In the genomic region with DNA sequence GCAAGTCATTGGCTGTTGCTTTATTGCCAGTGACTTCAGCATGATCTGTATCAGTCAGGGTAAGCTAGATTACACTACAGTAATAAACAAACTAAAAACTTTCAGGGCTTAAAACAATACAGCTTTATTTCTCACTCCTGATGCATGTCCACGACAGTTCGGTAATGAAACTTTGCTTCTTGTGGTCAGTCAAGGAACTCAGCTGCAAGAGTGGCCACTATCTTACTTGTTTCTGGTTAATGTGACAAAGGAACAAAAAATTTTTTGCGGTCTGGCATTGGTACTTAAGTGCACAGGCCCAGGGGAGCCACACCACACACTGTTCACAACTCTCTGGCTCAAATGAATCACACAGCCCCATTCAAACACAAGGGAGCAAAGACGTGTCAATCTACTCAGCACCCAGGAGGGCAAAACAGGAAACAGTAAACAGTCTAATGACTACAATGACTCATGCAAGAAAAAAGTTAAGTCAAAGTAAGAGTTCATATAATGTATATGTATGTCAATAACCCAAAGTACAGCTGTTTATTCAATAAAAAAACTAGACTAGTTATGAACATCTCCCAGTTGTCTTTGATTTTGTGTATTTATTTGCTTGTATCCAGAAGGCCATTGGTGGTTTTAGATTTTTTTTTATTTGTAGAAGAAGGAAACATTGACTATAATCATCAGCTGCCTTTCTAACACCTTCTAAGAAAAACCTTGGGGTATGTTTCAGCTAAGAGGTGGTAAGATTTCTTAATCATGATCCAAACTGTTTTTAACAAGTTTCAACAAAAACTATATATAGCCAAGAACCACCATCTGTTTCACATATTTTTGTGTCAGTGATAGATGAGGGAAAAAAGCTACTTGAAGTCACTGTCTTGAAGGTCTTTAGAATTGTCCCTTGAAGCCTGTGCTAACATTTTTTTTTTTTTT, we compare ENCODE assay signal across 1 cellular context.
A peak's percentile ranks its signal among the peaks of the same experiment; 100 is the strongest.
TF ChIP-seq lines count a peak whose summit lies in the region.

No MANE protein-coding gene starts in this region.

TF ChIP-seq in GM12878, 131 proteins besides CTCF, POLR2A, EP300 and RAD21 (continued from another document and continues in another):
- TF ChIP-seq, protein P1, sequence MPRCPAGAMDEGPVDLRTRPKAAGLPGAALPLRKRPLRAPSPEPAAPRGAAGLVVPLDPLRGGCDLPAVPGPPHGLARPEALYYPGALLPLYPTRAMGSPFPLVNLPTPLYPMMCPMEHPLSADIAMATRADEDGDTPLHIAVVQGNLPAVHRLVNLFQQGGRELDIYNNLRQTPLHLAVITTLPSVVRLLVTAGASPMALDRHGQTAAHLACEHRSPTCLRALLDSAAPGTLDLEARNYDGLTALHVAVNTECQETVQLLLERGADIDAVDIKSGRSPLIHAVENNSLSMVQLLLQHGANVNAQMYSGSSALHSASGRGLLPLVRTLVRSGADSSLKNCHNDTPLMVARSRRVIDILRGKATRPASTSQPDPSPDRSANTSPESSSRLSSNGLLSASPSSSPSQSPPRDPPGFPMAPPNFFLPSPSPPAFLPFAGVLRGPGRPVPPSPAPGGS (IDR thresholded peaks at IDR 0.05; ENCODE audit: borderline replicate concordance, insufficient read depth, low read depth, low read length, poor library complexity, severe bottlenecking), result peak; percentile 95
- TF ChIP-seq, protein P2, sequence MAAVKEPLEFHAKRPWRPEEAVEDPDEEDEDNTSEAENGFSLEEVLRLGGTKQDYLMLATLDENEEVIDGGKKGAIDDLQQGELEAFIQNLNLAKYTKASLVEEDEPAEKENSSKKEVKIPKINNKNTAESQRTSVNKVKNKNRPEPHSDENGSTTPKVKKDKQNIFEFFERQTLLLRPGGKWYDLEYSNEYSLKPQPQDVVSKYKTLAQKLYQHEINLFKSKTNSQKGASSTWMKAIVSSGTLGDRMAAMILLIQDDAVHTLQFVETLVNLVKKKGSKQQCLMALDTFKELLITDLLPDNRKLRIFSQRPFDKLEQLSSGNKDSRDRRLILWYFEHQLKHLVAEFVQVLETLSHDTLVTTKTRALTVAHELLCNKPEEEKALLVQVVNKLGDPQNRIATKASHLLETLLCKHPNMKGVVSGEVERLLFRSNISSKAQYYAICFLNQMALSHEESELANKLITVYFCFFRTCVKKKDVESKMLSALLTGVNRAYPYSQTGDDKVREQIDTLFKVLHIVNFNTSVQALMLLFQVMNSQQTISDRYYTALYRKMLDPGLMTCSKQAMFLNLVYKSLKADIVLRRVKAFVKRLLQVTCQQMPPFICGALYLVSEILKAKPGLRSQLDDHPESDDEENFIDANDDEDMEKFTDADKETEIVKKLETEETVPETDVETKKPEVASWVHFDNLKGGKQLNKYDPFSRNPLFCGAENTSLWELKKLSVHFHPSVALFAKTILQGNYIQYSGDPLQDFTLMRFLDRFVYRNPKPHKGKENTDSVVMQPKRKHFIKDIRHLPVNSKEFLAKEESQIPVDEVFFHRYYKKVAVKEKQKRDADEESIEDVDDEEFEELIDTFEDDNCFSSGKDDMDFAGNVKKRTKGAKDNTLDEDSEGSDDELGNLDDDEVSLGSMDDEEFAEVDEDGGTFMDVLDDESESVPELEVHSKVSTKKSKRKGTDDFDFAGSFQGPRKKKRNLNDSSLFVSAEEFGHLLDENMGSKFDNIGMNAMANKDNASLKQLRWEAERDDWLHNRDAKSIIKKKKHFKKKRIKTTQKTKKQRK (IDR thresholded peaks at IDR 0.05; ENCODE audit: low read depth, low read length), result no peak
- TF ChIP-seq HCFC1 (IDR thresholded peaks at IDR 0.05; ENCODE audit: low read length), result no peak; the same call in 1 of the 2 replicates
- TF ChIP-seq, protein P3, sequence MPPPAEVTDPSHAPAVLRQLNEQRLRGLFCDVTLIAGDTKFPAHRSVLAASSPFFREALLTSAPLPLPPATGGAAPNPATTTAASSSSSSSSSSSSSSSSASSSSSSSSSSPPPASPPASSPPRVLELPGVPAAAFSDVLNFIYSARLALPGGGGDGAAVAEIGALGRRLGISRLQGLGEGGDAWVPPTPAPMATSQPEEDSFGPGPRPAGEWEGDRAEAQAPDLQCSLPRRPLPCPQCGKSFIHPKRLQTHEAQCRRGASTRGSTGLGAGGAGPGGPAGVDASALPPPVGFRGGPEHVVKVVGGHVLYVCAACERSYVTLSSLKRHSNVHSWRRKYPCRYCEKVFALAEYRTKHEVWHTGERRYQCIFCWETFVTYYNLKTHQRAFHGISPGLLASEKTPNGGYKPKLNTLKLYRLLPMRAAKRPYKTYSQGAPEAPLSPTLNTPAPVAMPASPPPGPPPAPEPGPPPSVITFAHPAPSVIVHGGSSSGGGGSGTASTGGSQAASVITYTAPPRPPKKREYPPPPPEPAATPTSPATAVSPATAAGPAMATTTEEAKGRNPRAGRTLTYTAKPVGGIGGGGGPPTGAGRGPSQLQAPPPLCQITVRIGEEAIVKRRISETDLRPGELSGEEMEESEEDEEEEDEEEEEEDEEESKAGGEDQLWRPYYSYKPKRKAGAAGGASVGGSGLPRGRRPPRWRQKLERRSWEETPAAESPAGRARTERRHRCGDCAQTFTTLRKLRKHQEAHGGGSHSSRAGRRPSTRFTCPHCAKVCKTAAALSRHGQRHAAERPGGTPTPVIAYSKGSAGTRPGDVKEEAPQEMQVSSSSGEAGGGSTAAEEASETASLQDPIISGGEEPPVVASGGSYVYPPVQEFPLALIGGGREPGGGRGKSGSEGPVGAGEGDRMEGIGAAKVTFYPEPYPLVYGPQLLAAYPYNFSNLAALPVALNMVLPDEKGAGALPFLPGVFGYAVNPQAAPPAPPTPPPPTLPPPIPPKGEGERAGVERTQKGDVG (CRISPR knock-in tag; IDR thresholded peaks at IDR 0.05), result no peak
- peak in 1 of 2 experiments; percentile 89; a peak in 2 of 4 replicates for TF ChIP-seq CEBPB (IDR thresholded peaks at IDR 0.05; ENCODE audit: borderline replicate concordance in 1 of 2, low read depth in 2 of 2, low read length in 2 of 2)
- TF ChIP-seq, protein P4, sequence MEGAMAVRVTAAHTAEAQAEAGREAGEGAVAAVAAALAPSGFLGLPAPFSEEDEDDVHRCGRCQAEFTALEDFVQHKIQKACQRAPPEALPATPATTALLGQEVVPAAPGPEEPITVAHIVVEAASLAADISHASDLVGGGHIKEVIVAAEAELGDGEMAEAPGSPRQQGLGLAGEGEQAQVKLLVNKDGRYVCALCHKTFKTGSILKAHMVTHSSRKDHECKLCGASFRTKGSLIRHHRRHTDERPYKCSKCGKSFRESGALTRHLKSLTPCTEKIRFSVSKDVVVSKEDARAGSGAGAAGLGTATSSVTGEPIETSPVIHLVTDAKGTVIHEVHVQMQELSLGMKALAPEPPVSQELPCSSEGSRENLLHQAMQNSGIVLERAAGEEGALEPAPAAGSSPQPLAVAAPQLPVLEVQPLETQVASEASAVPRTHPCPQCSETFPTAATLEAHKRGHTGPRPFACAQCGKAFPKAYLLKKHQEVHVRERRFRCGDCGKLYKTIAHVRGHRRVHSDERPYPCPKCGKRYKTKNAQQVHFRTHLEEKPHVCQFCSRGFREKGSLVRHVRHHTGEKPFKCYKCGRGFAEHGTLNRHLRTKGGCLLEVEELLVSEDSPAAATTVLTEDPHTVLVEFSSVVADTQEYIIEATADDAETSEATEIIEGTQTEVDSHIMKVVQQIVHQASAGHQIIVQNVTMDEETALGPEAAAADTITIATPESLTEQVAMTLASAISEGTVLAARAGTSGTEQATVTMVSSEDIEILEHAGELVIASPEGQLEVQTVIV (IDR thresholded peaks at IDR 0.05; ENCODE audit: borderline replicate concordance, partially characterized antibody), result no peak
- TF ChIP-seq POLR2AphosphoS5 (IDR thresholded peaks at IDR 0.05; ENCODE audit: low read length), result peak; percentile 58; the same call in 1 of the 2 replicates
- TF ChIP-seq NR2C2 (IDR thresholded peaks at IDR 0.05; ENCODE audit: borderline replicate concordance, control insufficient read depth, insufficient read length, low read depth), result no peak
- TF ChIP-seq CREB1 (IDR thresholded peaks at IDR 0.05; ENCODE audit: low read depth), result peak; percentile 83
- TF ChIP-seq STAT3 (IDR thresholded peaks at IDR 0.05; ENCODE audit: low read depth, low read length), result peak; percentile 97; the same call in 1 of the 2 replicates
- TF ChIP-seq NRF1 (conservative IDR thresholded peaks at IDR 0.05; ENCODE audit: low read depth, low read length), result no peak
- TF ChIP-seq SUZ12 (IDR thresholded peaks at IDR 0.05; ENCODE audit: unreplicated experiment), result no peak
- TF ChIP-seq SPI1 (IDR thresholded peaks at IDR 0.05; ENCODE audit: borderline replicate concordance, insufficient read depth, low read depth, low read length), result no peak
- TF ChIP-seq, protein P5, sequence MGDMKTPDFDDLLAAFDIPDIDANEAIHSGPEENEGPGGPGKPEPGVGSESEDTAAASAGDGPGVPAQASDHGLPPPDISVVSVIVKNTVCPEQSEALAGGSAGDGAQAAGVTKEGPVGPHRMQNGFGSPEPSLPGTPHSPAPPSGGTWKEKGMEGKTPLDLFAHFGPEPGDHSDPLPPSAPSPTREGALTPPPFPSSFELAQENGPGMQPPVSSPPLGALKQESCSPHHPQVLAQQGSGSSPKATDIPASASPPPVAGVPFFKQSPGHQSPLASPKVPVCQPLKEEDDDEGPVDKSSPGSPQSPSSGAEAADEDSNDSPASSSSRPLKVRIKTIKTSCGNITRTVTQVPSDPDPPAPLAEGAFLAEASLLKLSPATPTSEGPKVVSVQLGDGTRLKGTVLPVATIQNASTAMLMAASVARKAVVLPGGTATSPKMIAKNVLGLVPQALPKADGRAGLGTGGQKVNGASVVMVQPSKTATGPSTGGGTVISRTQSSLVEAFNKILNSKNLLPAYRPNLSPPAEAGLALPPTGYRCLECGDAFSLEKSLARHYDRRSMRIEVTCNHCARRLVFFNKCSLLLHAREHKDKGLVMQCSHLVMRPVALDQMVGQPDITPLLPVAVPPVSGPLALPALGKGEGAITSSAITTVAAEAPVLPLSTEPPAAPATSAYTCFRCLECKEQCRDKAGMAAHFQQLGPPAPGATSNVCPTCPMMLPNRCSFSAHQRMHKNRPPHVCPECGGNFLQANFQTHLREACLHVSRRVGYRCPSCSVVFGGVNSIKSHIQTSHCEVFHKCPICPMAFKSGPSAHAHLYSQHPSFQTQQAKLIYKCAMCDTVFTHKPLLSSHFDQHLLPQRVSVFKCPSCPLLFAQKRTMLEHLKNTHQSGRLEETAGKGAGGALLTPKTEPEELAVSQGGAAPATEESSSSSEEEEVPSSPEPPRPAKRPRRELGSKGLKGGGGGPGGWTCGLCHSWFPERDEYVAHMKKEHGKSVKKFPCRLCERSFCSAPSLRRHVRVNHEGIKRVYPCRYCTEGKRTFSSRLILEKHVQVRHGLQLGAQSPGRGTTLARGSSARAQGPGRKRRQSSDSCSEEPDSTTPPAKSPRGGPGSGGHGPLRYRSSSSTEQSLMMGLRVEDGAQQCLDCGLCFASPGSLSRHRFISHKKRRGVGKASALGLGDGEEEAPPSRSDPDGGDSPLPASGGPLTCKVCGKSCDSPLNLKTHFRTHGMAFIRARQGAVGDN (IDR thresholded peaks at IDR 0.05), result 0 out of 2 replicates have a peak, but pooled peaks have one; percentile 20
- peak; percentile 98 for TF ChIP-seq TBL1XR1 (IDR thresholded peaks at IDR 0.05; ENCODE audit: low read depth, low read length)
- peak; percentile 95 for TF ChIP-seq EED (IDR thresholded peaks at IDR 0.05; ENCODE audit: low read depth)
- TF ChIP-seq ATF7 (IDR thresholded peaks at IDR 0.05; ENCODE audit: low read depth), result peak; percentile 96
- peak; percentile 95 for TF ChIP-seq IKZF1 (conservative IDR thresholded peaks at IDR 0.05)
- TF ChIP-seq ZNF384 (IDR thresholded peaks at IDR 0.05; ENCODE audit: borderline replicate concordance, low read depth, low read length), result peak; percentile 92
- peak; percentile 97 for TF ChIP-seq BACH1 (IDR thresholded peaks at IDR 0.05; ENCODE audit: borderline replicate concordance)
- peak; percentile 91 to 93 for TF ChIP-seq BHLHE40 (IDR thresholded peaks at IDR 0.05; ENCODE audit: borderline replicate concordance in 1 of 2, low read depth in 2 of 2, low read length in 1 of 2)
- no peak for TF ChIP-seq STAT1 (conservative IDR thresholded peaks at IDR 0.05)
- TF ChIP-seq RBBP5 (conservative IDR thresholded peaks at IDR 0.05), result no peak; the same call in 1 of the 2 replicates
- TF ChIP-seq ZZZ3 (IDR thresholded peaks at IDR 0.05; ENCODE audit: control insufficient read depth, insufficient read length, low read depth), result no peak
- TF ChIP-seq GABPA (IDR thresholded peaks at IDR 0.05; ENCODE audit: low read depth), result peak; percentile 77
- peak; percentile 98; the same call in 1 of the 2 replicates for TF ChIP-seq MTA3 (IDR thresholded peaks at IDR 0.05; ENCODE audit: borderline replicate concordance, low read length)
- TF ChIP-seq GATAD2B (conservative IDR thresholded peaks at IDR 0.05; ENCODE audit: low read depth), result peak; percentile 94
- TF ChIP-seq CHD1 (IDR thresholded peaks at IDR 0.05; ENCODE audit: low read depth, low read length), result no peak
- peak; percentile 88 for TF ChIP-seq PML (IDR thresholded peaks at IDR 0.05; ENCODE audit: low read length)
- TF ChIP-seq, protein P6, sequence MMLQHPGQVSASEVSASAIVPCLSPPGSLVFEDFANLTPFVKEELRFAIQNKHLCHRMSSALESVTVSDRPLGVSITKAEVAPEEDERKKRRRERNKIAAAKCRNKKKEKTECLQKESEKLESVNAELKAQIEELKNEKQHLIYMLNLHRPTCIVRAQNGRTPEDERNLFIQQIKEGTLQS (IDR thresholded peaks at IDR 0.05; ENCODE audit: borderline replicate concordance, extremely low read depth, low read depth, low read length), result no peak
- TF ChIP-seq, protein P7, sequence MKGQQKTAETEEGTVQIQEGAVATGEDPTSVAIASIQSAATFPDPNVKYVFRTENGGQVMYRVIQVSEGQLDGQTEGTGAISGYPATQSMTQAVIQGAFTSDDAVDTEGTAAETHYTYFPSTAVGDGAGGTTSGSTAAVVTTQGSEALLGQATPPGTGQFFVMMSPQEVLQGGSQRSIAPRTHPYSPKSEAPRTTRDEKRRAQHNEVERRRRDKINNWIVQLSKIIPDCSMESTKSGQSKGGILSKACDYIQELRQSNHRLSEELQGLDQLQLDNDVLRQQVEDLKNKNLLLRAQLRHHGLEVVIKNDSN (IDR thresholded peaks at IDR 0.05; ENCODE audit: borderline replicate concordance, extremely low read length, insufficient read depth, low read depth, low read length), result no peak
- TF ChIP-seq, protein P8, sequence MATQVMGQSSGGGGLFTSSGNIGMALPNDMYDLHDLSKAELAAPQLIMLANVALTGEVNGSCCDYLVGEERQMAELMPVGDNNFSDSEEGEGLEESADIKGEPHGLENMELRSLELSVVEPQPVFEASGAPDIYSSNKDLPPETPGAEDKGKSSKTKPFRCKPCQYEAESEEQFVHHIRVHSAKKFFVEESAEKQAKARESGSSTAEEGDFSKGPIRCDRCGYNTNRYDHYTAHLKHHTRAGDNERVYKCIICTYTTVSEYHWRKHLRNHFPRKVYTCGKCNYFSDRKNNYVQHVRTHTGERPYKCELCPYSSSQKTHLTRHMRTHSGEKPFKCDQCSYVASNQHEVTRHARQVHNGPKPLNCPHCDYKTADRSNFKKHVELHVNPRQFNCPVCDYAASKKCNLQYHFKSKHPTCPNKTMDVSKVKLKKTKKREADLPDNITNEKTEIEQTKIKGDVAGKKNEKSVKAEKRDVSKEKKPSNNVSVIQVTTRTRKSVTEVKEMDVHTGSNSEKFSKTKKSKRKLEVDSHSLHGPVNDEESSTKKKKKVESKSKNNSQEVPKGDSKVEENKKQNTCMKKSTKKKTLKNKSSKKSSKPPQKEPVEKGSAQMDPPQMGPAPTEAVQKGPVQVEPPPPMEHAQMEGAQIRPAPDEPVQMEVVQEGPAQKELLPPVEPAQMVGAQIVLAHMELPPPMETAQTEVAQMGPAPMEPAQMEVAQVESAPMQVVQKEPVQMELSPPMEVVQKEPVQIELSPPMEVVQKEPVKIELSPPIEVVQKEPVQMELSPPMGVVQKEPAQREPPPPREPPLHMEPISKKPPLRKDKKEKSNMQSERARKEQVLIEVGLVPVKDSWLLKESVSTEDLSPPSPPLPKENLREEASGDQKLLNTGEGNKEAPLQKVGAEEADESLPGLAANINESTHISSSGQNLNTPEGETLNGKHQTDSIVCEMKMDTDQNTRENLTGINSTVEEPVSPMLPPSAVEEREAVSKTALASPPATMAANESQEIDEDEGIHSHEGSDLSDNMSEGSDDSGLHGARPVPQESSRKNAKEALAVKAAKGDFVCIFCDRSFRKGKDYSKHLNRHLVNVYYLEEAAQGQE (IDR thresholded peaks at IDR 0.05; ENCODE audit: low read depth, low read length), result no peak
- no peak for TF ChIP-seq EZH2 (IDR thresholded peaks at IDR 0.05; ENCODE audit: borderline replicate concordance, control insufficient read depth, low read depth, low read length)
